ENCODE assay signal across 11 cellular contexts in genomic region chr2:187549951-187550555, GRCh38. TPM values are rescaled to one million over a fixed set of nuclear protein-coding genes. Genes with fewer than 3 reads are reported as not detected.
DNase-seq lines count a peak whose midpoint lies in the region; ATAC-seq and TF ChIP-seq lines count a peak whose summit lies in the region.
"Had no signal": no experiment of that assay in that cellular context is flagged by ENCODE, and none has a peak within 500 bp of the region (broad histone marks: within the 10 kb centered on the region; RNA-seq: fewer than 3 reads in every experiment).

No MANE protein-coding gene starts in this region.

- intact Hi-C loops in psoas muscle (cut with DNase I), result no loop called here

- WGBS in psoas muscle, 3 donors, result 53 to 74% (median 53%) methylated on average over 3 of the region's 3 CpGs

- no peak overlapping the region for H3K4me3 Mint-ChIP-seq in glutamatergic neuron (ENCODE audit: unreplicated experiment)
- H3K4me3 Mint-ChIP-seq: type B pancreatic cell had no signal

- H3K4me1 Mint-ChIP-seq in glutamatergic neuron (ENCODE audit: low read depth, unreplicated experiment), result peaks cover 9% of the 10 kb centered on the region

- H3K36me3 ChIP-seq in SK-N-MC (ENCODE audit: insufficient read depth, low read length) (no peaks in the 10 kb centered on the region; the same call in 1 of the 2 replicates), psoas muscle (ENCODE audit: insufficient read depth in 1 of 2, low read depth in 1 of 2) (peaks cover 0 to 2% of the 10 kb centered on the region in 2 donors)

- H3K36me3 Mint-ChIP-seq in glutamatergic neuron (ENCODE audit: unreplicated experiment), result no peaks in the 10 kb centered on the region
- H3K36me3 Mint-ChIP-seq: type B pancreatic cell had no signal

- ATAC-seq in psoas muscle (no peak), HG02798 (IDR thresholded peaks at IDR 0.05; ENCODE audit: poor library complexity, unreplicated experiment) (no peak)

- peaks cover 40% of the 10 kb centered on the region for H3K4me1 ChIP-seq in psoas muscle

- H3K9me3 Mint-ChIP-seq in glutamatergic neuron (ENCODE audit: unreplicated experiment), result peaks cover 2% of the 10 kb centered on the region

- H3K9ac ChIP-seq in SK-N-MC (ENCODE audit: insufficient read length), result no peak overlapping the region

- DNase-seq in SK-N-MC (ENCODE audit: low read depth, low spot score) (no peak), fibroblast of villous mesenchyme (ENCODE audit: low read depth) (no peak), psoas muscle (no peak), glutamatergic neuron (no peak), NCI-H1105 treated with DMSO at 0.1 percent for 48 hours (lab: John Stamatoyannopoulos, UW) (no peak)
- no peak for DNase-seq in stimulated activated naive CD4-positive, alpha-beta T cell treated with Interleukin-2 at 50 U/mL for 16 hours (lab: John Stamatoyannopoulos, UW)
- DNase-seq: activated CD4-positive, alpha-beta T cell treated with anti-CD3 and anti-CD28 coated beads, Interleukin-2, amount 50 U/mL, for 4 hours; NCI-H2171 had no signal

- TF ChIP-seq CTCF in 22Rv1 (IDR thresholded peaks at IDR 0.05) (no peak), fibroblast of villous mesenchyme (IDR thresholded peaks at IDR 0.05; ENCODE audit: insufficient read depth, low read depth, low read length) (no peak), psoas muscle (IDR thresholded peaks at IDR 0.05) (no peak), glutamatergic neuron (IDR thresholded peaks at IDR 0.05; ENCODE audit: partially characterized antibody, unreplicated experiment) (no peak)

- no peak overlapping the region for H3K27ac Mint-ChIP-seq in glutamatergic neuron (ENCODE audit: unreplicated experiment)
- H3K27ac Mint-ChIP-seq: type B pancreatic cell had no signal

- H3K27ac ChIP-seq in 22Rv1 (peak overlapping the region; percentile 91), SK-N-MC (peak overlapping the region; percentile 21; the same call in 1 of the 2 replicates), psoas muscle (peak overlapping the region; percentile 67)

- H3K4me3 ChIP-seq in SK-N-MC (peak overlapping the region; percentile 24; the same call in 1 of the 2 replicates), fibroblast of villous mesenchyme (ENCODE audit: low read depth, low read length) (peak overlapping the region; percentile 81), psoas muscle (peak overlapping the region; percentile 72)

- H3K9me3 ChIP-seq in SK-N-MC (ENCODE audit: low read depth, low read length) (no peaks in the 10 kb centered on the region), psoas muscle (no peaks in the 10 kb centered on the region)

- no peaks in the 10 kb centered on the region for H3K27me3 ChIP-seq in psoas muscle (ENCODE audit: insufficient read depth in 3 of 3, low read length in 2 of 3)

- no peaks in the 10 kb centered on the region for H3K27me3 Mint-ChIP-seq in glutamatergic neuron (ENCODE audit: unreplicated experiment)
- H3K27me3 Mint-ChIP-seq: type B pancreatic cell had no signal

RNA-seq across cellular contexts. Expression of gene TFPI, which starts 4.2 kb away (rescaled TPM):
- total RNA-seq in fibroblast of villous mesenchyme, result 110 and 126 TPM in 2 replicates
- total RNA-seq in psoas muscle, result 10 to 100 TPM; 24.1 to 84.6 (median 45.4) TPM
- polyA plus RNA-seq in psoas muscle, result 10 to 100 TPM; 15.0 to 96.0 (median 15.5) TPM
- 0.59 TPM for total RNA-seq in glutamatergic neuron (ENCODE audit: unreplicated experiment)

Comparison
In these comparisons a context has a peak if more than half of its experiments do, and no peak if none do; other contexts are left out.
1. H3K27ac ChIP-seq: peak in every context shown above with its lines; median percentile 91 in 22Rv1; 67 in psoas muscle; 21 in SK-N-MC.
2. H3K4me3 ChIP-seq: peak in every context shown above with its lines; median percentile 81 in fibroblast of villous mesenchyme; 72 in psoas muscle; 24 in SK-N-MC.
3. RNA of gene TFPI, which starts 4.2 kb away (total RNA-seq): 110 to 126 TPM in fibroblast of villous mesenchyme and 24.1 to 84.6 TPM in psoas muscle; 0.59 TPM in glutamatergic neuron (single experiment); every median in the first group is over 10 times any median in the second.